34 cellular contexts compared by ENCODE assay signal in the genomic region with DNA sequence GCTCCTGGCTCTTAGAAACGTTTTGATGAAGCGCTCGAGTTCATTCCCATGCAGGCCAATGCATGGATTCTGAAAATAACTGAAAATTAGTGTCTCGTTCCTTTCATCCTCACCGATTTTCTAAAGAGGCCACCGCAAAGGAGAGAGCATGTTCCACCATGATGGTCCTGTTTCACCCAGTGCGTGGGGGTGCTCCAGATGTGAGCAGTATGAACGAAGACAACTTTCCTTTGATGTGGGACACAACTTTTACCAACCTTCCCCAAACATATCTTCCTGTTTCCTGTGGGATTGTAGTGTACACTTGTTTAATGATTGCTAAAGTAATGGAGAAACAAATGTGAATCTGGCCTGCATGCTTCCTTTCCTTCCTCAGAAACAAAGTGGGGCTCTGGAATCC.
"Had no signal": no experiment of that assay in that cellular context is flagged by ENCODE, and none has a peak within 500 bp of the region (broad histone marks: within the 10 kb centered on the region; RNA-seq: fewer than 3 reads in every experiment).

No MANE protein-coding gene starts in this region.

- H3K4me3 ChIP-seq: adrenal gland, body of pancreas, breast epithelium, MG63, Peyer's patch had no signal

- H3K4me1 ChIP-seq: adrenal gland, body of pancreas, breast epithelium, Peyer's patch had no signal

- H3K27me3 ChIP-seq: adrenal gland, body of pancreas, breast epithelium, MG63, Peyer's patch had no signal

- H3K27me3 Mint-ChIP-seq: activated B cell treated with CpG ODN at 0.5 μM for 24 hours; activated CD4-positive, alpha-beta memory T cell treated with anti-CD3 and anti-CD28 coated beads for 36 hours had no signal

- H3K36me3 ChIP-seq: adrenal gland, breast epithelium, MG63, Peyer's patch had no signal

- DNase-seq: activated B cell treated with CpG ODN at 0.5 μM for 24 hours; activated CD4-positive, alpha-beta memory T cell treated with anti-CD3 and anti-CD28 coated beads for 36 hours; activated CD4-positive, alpha-beta T cell treated with anti-CD3 and anti-CD28 coated beads for 4 hours; activated CD4-positive, alpha-beta T cell treated with anti-CD3 and anti-CD28 coated beads, Interleukin-2, amount 50 U/mL, for 1 hour; activated CD4-positive, CD25-positive, alpha-beta regulatory T cell treated with anti-CD3 and anti-CD28 coated beads, Interleukin-2, amount 50 U/mL, for 72 hours; activated CD8-positive, alpha-beta memory T cell treated with anti-CD3 and anti-CD28 coated beads, Interleukin-2, amount 50 U/mL, for 4 hours; activated gamma-delta T cell treated with Interleukin-2 at 50 U/mL for 16 hours; activated naive CD4-positive, alpha-beta T cell treated with anti-CD3 and anti-CD28 coated beads for 36 hours; activated T-cell treated with anti-CD3 and anti-CD28 coated beads for 4 hours; activated T-cell treated with anti-CD3 and anti-CD28 coated beads, Interleukin-2, amount 50 U/mL, for 4 hours; adrenal gland; body of pancreas; Karpas-422; MG63; MV-4-11; NCI-H1092; NCI-H1436 treated with DMSO at 0.1 percent for 48 hours; NCI-H1694 treated with DMSO at 0.1 percent for 48 hours; NCI-H2029; NCI-H345; NCI-H524 treated with DMSO at 0.1 percent for 48 hours; NCI-H748 treated with DMSO at 0.1 percent for 48 hours; NK-92 treated with Interleukin-12 subunit alpha and Interleukin-12 subunit beta, amount 100 ng/mL, for 24 hours; PC-3; Peyer's patch; RPMI8226; SHP77 treated with DMSO at 0.1 percent for 48 hours; T-helper 1 cell; T-helper 2 cell; T-helper 9 cell had no signal

- H3K9me3 ChIP-seq: adrenal gland, body of pancreas, breast epithelium, MG63, Peyer's patch had no signal

- H3K36me3 Mint-ChIP-seq: activated CD4-positive, alpha-beta memory T cell treated with anti-CD3 and anti-CD28 coated beads for 36 hours; activated naive CD4-positive, alpha-beta T cell treated with anti-CD3 and anti-CD28 coated beads, Interleukin-2, amount 50 U/mL, for 72 hours had no signal

- H3K27ac ChIP-seq: adrenal gland, body of pancreas, breast epithelium, Peyer's patch, VCaP had no signal

- H3K9me3 Mint-ChIP-seq: activated B cell treated with CpG ODN at 0.5 μM for 24 hours; activated CD4-positive, alpha-beta memory T cell treated with anti-CD3 and anti-CD28 coated beads for 36 hours; activated naive CD4-positive, alpha-beta T cell treated with anti-CD3 and anti-CD28 coated beads for 36 hours; activated naive CD4-positive, alpha-beta T cell treated with anti-CD3 and anti-CD28 coated beads, Interleukin-2, amount 50 U/mL, for 72 hours; activated T-cell treated with anti-CD3 and anti-CD28 coated beads, Interleukin-2, amount 50 U/mL, for 4 hours; activated T-helper 1 cell treated with anti-CD3 and anti-CD28 coated beads, Interleukin-12 subunit alpha, Interleukin-12 subunit beta, Interleukin-2, Interleukin-4 antibody, amounts not matched to agents 30 ng/mL and 10 ng/mL and 1 ng/mL, durations not matched to agents 14 hours and 24 hours and 36 hours had no signal

- H3K4me1 Mint-ChIP-seq: activated B cell treated with CpG ODN at 0.5 μM for 24 hours had no signal

- H3K27ac Mint-ChIP-seq: activated B cell treated with CpG ODN at 0.5 μM for 24 hours; activated CD4-positive, alpha-beta memory T cell treated with anti-CD3 and anti-CD28 coated beads for 36 hours; activated naive CD4-positive, alpha-beta T cell treated with anti-CD3 and anti-CD28 coated beads for 36 hours; activated naive CD4-positive, alpha-beta T cell treated with anti-CD3 and anti-CD28 coated beads, Interleukin-2, amount 50 U/mL, for 72 hours; activated T-helper 1 cell treated with anti-CD3 and anti-CD28 coated beads, Interleukin-12 subunit alpha, Interleukin-12 subunit beta, Interleukin-2, Interleukin-4 antibody, amounts not matched to agents 30 ng/mL and 10 ng/mL and 1 ng/mL, durations not matched to agents 14 hours and 24 hours and 36 hours had no signal

- H3K4me3 Mint-ChIP-seq: activated B cell treated with CpG ODN at 0.5 μM for 24 hours; activated CD4-positive, alpha-beta memory T cell treated with anti-CD3 and anti-CD28 coated beads for 36 hours; activated naive CD4-positive, alpha-beta T cell treated with anti-CD3 and anti-CD28 coated beads for 36 hours; activated T-cell treated with anti-CD3 and anti-CD28 coated beads, Interleukin-2, amount 50 U/mL, for 4 hours; activated T-helper 1 cell treated with anti-CD3 and anti-CD28 coated beads, Interleukin-12 subunit alpha, Interleukin-12 subunit beta, Interleukin-2, Interleukin-4 antibody, amounts not matched to agents 30 ng/mL and 10 ng/mL and 1 ng/mL, durations not matched to agents 14 hours and 24 hours and 36 hours had no signal
